In the genomic region with DNA sequence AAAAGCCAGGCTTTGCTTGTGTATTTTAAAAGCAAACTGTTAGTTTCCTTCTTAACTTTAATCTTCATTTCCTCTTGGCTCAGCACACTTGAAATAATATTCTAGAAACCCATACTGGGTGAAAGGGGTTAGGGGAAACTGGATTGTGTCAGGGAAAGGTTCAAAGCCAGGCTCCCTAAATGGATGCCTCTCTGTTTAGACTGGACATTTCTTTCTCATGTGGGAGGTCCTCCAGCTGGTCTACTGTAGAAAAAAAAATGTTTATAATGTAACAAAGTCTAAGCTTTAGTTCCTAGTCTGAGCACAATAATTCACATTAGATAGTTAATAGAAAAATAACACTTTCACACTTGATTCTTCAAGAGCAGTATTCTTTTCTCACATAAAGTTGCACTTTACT, we compare ENCODE assay signal across 20 cellular contexts.
DNase-seq lines count a peak whose midpoint lies in the region; ATAC-seq and TF ChIP-seq lines count a peak whose summit lies in the region.
"Had no signal": no experiment of that assay in that cellular context is flagged by ENCODE, and none has a peak within 500 bp of the region (broad histone marks: within the 10 kb centered on the region; RNA-seq: fewer than 3 reads in every experiment).

No MANE protein-coding gene starts in this region.

- H3K27me3 Mint-ChIP-seq in endodermal cell (ENCODE audit: insufficient read depth), result no peaks in the 10 kb centered on the region

- TF ChIP-seq POLR2A in right lobe of liver (IDR thresholded peaks at IDR 0.05), result no peak
- TF ChIP-seq POLR2A in spleen (IDR thresholded peaks at IDR 0.05), result no peak

- no peak overlapping the region for H3K4me3 Mint-ChIP-seq in endodermal cell
- H3K4me3 Mint-ChIP-seq: CD4-positive, alpha-beta memory T cell; GM23338 had no signal

- TF ChIP-seq EP300 in SK-N-SH (IDR thresholded peaks at IDR 0.05; ENCODE audit: borderline replicate concordance in 1 of 2, low read depth in 1 of 2, low read length in 1 of 2), result no peak

- H3K9me3 Mint-ChIP-seq in endodermal cell, result no peaks in the 10 kb centered on the region
- H3K9me3 Mint-ChIP-seq: CD4-positive, alpha-beta memory T cell; GM23338 had no signal

- H3K27ac Mint-ChIP-seq in endodermal cell, result peak overlapping the region; percentile 16
- H3K27ac Mint-ChIP-seq: CD4-positive, alpha-beta memory T cell; GM23338 had no signal

- peak overlapping the region; percentile 5; the same call in 1 of the 2 replicates for H2AFZ ChIP-seq in SK-N-SH (ENCODE audit: low read depth)
- H2AFZ ChIP-seq: GM23338, PC-9 had no signal

- H3K4me1 Mint-ChIP-seq in endodermal cell, result peaks cover 42% of the 10 kb centered on the region
- H3K4me1 Mint-ChIP-seq: CD4-positive, alpha-beta memory T cell had no signal

- H3K36me3 ChIP-seq in SK-N-SH (replicated peaks in 1 of 2; ENCODE audit: control insufficient read depth in 1 of 2, insufficient read depth in 2 of 2, low read length in 1 of 2), result no peaks in the 10 kb centered on the region
- no peaks in the 10 kb centered on the region for H3K36me3 ChIP-seq in endodermal cell (ENCODE audit: control insufficient read depth, insufficient read depth, low read length)
- H3K36me3 ChIP-seq in right lobe of liver, result no peaks in the 10 kb centered on the region
- no peaks in the 10 kb centered on the region for H3K36me3 ChIP-seq in spleen

- H3K4me3 ChIP-seq in SK-N-SH (ENCODE audit: low read depth in 2 of 2, low read length in 1 of 2) (no peak overlapping the region), endodermal cell (ENCODE audit: low read length) (no peak overlapping the region), right lobe of liver (no peak overlapping the region), spleen (no peak overlapping the region)
- H3K4me3 ChIP-seq: GM23338, PC-9 had no signal

- TF ChIP-seq RAD21 in SK-N-SH (IDR thresholded peaks at IDR 0.05; ENCODE audit: low read length), result no peak

- no peaks in the 10 kb centered on the region for H3K27me3 ChIP-seq in SK-N-SH (ENCODE audit: insufficient read depth)
- no peaks in the 10 kb centered on the region for H3K27me3 ChIP-seq in endodermal cell (ENCODE audit: control insufficient read depth, insufficient read depth, low read length, poor library complexity, severe bottlenecking)
- H3K27me3 ChIP-seq in right lobe of liver, result no peaks in the 10 kb centered on the region
- no peaks in the 10 kb centered on the region for H3K27me3 ChIP-seq in spleen (replicated peaks in 1 of 7)

- no peaks in the 10 kb centered on the region for H3K9me3 ChIP-seq in SK-N-SH
- no peaks in the 10 kb centered on the region for H3K9me3 ChIP-seq in endodermal cell (ENCODE audit: control insufficient read depth, low read length)
- H3K9me3 ChIP-seq in right lobe of liver, result no peaks in the 10 kb centered on the region
- H3K9me3 ChIP-seq in spleen, result no peaks in the 10 kb centered on the region

- CTCF ChIA-PET in SK-N-SH (lab: Yijun Ruan, JAX), result interaction anchor here (1.1 kb wide), 1 partner anchor 41 kb away, joined by 3 read pairs; no protein-coding TSS in a partner anchor

- H3K27ac ChIP-seq in SK-N-SH (ENCODE audit: low read depth in 2 of 2, low read length in 1 of 2) (no peak overlapping the region), endodermal cell (ENCODE audit: low read depth, low read length) (no peak overlapping the region), right lobe of liver (peak overlapping the region; percentile 13 to 44 (median 42)), spleen (peak overlapping the region in 5 of 8 donors; percentile 4 to 70 (median 46))
- H3K27ac ChIP-seq: 22Rv1, PC-9, RWPE1 had no signal

- POLR2A ChIA-PET in SK-N-SH (lab: Yijun Ruan, JAX), result no interaction called here

- no peak for DNase-seq in SK-N-SH
- no peak for DNase-seq in endodermal cell
- DNase-seq in right lobe of liver, result no peak
- no peak for DNase-seq in spleen
- no peak for DNase-seq in sciatic nerve (ENCODE audit: low spot score)
- no peak for DNase-seq in ureter (ENCODE audit: low spot score)
- DNase-seq in dermis blood vessel endothelial cell, result no peak
- DNase-seq: CD4-positive, alpha-beta memory T cell; Karpas-422; NCI-H1417 treated with DMSO at 0.1 percent for 48 hours; NCI-H2029; NCI-H345; NCI-H526; PC-9; SIG-M5 had no signal

- no peaks in the 10 kb centered on the region for H4K20me1 ChIP-seq in SK-N-SH (ENCODE audit: insufficient read depth)

- H3K79me2 ChIP-seq in SK-N-SH (ENCODE audit: insufficient read depth), result no peaks in the 10 kb centered on the region

- peaks cover 0 to 12% of the 10 kb centered on the region in 2 experiments; a peak in 1 of 4 replicates for H3K4me1 ChIP-seq in SK-N-SH (ENCODE audit: control insufficient read depth in 1 of 2, insufficient read depth in 2 of 2, low read depth in 1 of 2, low read length in 1 of 2)
- peaks cover 16% of the 10 kb centered on the region for H3K4me1 ChIP-seq in endodermal cell (ENCODE audit: control insufficient read depth, insufficient read depth, low read length)
- H3K4me1 ChIP-seq in right lobe of liver, result peaks cover 0 to 47% (median 3%) of the 10 kb centered on the region in 4 donors
- peaks cover 9 to 68% (median 36%) of the 10 kb centered on the region in 6 donors for H3K4me1 ChIP-seq in spleen

- TF ChIP-seq CTCF in SK-N-SH (IDR thresholded peaks at IDR 0.05) (no peak), endodermal cell (conservative IDR thresholded peaks at IDR 0.05) (no peak), right lobe of liver (IDR thresholded peaks at IDR 0.05) (no peak), spleen (IDR thresholded peaks at IDR 0.05 in 8 of 11, conservative IDR thresholded peaks at IDR 0.05 in 3 of 11) (no peak)

- H3K9ac ChIP-seq in SK-N-SH (no peak overlapping the region), endodermal cell (ENCODE audit: extremely low read depth, low read length, poor library complexity, severe bottlenecking) (no peak overlapping the region)

- no peaks in the 10 kb centered on the region for H3K36me3 Mint-ChIP-seq in endodermal cell (ENCODE audit: low read depth)
- H3K36me3 Mint-ChIP-seq: CD4-positive, alpha-beta memory T cell had no signal

- H3F3A ChIP-seq in SK-N-SH (replicated peaks; ENCODE audit: insufficient read depth), result no peaks in the 10 kb centered on the region

- no peaks in the 10 kb centered on the region for H3K9me2 ChIP-seq in SK-N-SH

- ATAC-seq in SK-N-SH treated with all-trans-retinoic acid at 6 μM for 48 hours (no peak), right lobe of liver (peak in 3 of 4 donors; percentile 20 to 40 (median 29)), sciatic nerve (no peak)
- ATAC-seq: GM23338, HCT116 had no signal

- no peak overlapping the region for H3K4me2 ChIP-seq in SK-N-SH
- H3K4me2 ChIP-seq: GM23338, PC-9 had no signal

- intact Hi-C loops in right lobe of liver (cut with DNase I), result no loop called here
- intact Hi-C loops in spleen (cut with DNase I; ENCODE audit: low total_unique reads), result no loop called here
- intact Hi-C loops in sciatic nerve (cut with DNase I), result no loop called here

TF ChIP-seq in SK-N-SH, 30 proteins besides CTCF, POLR2A, EP300 and RAD21:
- TF ChIP-seq NRF1 (IDR thresholded peaks at IDR 0.05; ENCODE audit: low read depth, low read length) (no peak), PBX3 (IDR thresholded peaks at IDR 0.05) (no peak)
- TF ChIP-seq, protein P1, sequence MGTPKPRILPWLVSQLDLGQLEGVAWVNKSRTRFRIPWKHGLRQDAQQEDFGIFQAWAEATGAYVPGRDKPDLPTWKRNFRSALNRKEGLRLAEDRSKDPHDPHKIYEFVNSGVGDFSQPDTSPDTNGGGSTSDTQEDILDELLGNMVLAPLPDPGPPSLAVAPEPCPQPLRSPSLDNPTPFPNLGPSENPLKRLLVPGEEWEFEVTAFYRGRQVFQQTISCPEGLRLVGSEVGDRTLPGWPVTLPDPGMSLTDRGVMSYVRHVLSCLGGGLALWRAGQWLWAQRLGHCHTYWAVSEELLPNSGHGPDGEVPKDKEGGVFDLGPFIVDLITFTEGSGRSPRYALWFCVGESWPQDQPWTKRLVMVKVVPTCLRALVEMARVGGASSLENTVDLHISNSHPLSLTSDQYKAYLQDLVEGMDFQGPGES (IDR thresholded peaks at IDR 0.05; ENCODE audit: low read depth, low read length), result no peak
TF ChIP-seq in SK-N-SH: peak in this region for 0.

TF ChIP-seq in SK-N-SH treated with all-trans-retinoic acid at 6 μM for 48 hours, 23 proteins besides CTCF, POLR2A, EP300 and RAD21:
- no peak for TF ChIP-seq ZNF8 (CRISPR knock-in tag; IDR thresholded peaks at IDR 0.05)
- TF ChIP-seq, protein P2, sequence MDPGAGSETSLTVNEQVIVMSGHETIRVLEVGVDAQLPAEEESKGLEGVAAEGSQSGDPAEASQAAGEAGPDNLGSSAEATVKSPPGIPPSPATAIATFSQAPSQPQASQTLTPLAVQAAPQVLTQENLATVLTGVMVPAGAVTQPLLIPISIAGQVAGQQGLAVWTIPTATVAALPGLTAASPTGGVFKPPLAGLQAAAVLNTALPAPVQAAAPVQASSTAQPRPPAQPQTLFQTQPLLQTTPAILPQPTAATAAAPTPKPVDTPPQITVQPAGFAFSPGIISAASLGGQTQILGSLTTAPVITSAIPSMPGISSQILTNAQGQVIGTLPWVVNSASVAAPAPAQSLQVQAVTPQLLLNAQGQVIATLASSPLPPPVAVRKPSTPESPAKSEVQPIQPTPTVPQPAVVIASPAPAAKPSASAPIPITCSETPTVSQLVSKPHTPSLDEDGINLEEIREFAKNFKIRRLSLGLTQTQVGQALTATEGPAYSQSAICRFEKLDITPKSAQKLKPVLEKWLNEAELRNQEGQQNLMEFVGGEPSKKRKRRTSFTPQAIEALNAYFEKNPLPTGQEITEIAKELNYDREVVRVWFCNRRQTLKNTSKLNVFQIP (CRISPR knock-in tag; IDR thresholded peaks at IDR 0.05; ENCODE audit: borderline replicate concordance, low read depth), result no peak
- no peak for TF ChIP-seq SNAI2 (CRISPR knock-in tag; IDR thresholded peaks at IDR 0.05)
- TF ChIP-seq ZFP30 (CRISPR knock-in tag; IDR thresholded peaks at IDR 0.05), result no peak
- no peak for TF ChIP-seq TOX (CRISPR knock-in tag; IDR thresholded peaks at IDR 0.05; ENCODE audit: borderline replicate concordance)
- TF ChIP-seq ZFP3 (CRISPR knock-in tag; IDR thresholded peaks at IDR 0.05), result no peak
- TF ChIP-seq BACH2 (CRISPR knock-in tag; IDR thresholded peaks at IDR 0.05; ENCODE audit: borderline replicate concordance), result no peak
- TF ChIP-seq CSDC2 (CRISPR knock-in tag; IDR thresholded peaks at IDR 0.05), result no peak
- TF ChIP-seq GLIS3 (CRISPR knock-in tag; IDR thresholded peaks at IDR 0.05), result no peak
- TF ChIP-seq ESRRG (CRISPR knock-in tag; IDR thresholded peaks at IDR 0.05), result no peak

Comparison
In these comparisons a context has a peak if more than half of its experiments do, and no peak if none do; other contexts are left out.
1. H3K27ac ChIP-seq: peak in right lobe of liver (3 of 3) and spleen (5 of 8); none in SK-N-SH (0 of 2) and endodermal cell (single experiment).
2. ATAC-seq: peak in right lobe of liver (3 of 4); none in SK-N-SH treated with all-trans-retinoic acid at 6 μM for 48 hours (single experiment) and sciatic nerve (single experiment).